12 cellular contexts compared by ENCODE assay signal in genomic region chr5:142726188-142726731, GRCh38. TPM values are rescaled to one million over a fixed set of nuclear protein-coding genes. Genes with fewer than 3 reads are reported as not detected.
DNase-seq lines count a peak whose midpoint lies in the region; ATAC-seq, FAIRE-seq and TF ChIP-seq lines count a peak whose summit lies in the region.
"Had no signal": no experiment of that assay in that cellular context is flagged by ENCODE, and none has a peak within 500 bp of the region (broad histone marks: within the 10 kb centered on the region; RNA-seq: fewer than 3 reads in every experiment).

No MANE protein-coding gene starts in this region.

- H3K27ac ChIP-seq in ACC112 (ENCODE audit: low read depth, low read length): peak overlapping the region; percentile 98
- H3K27ac ChIP-seq: thyroid gland had no signal

- in situ Hi-C loops in HAP-1 (cut with MboI; ENCODE audit: low sequenced_read_pairs): no loop called here

- DNase-seq in H54 (ENCODE audit: insufficient read length, low spot score) (peak; percentile 11), SIG-M5 treated with dmso at 0.1 percent for 504 hours (lab: John Stamatoyannopoulos, UW; ENCODE audit: unreplicated experiment) (peak; percentile 91), fibroblast of villous mesenchyme (ENCODE audit: low read depth) (peak; percentile 81), HAP-1 (ENCODE audit: low spot score in 2 of 2) (no peak), GDM1 (lab: John Stamatoyannopoulos, UW) (no peak), NCI-H1048 (lab: John Stamatoyannopoulos, UW) (no peak)
- DNase-seq: activated gamma-delta T cell, DMS79, head of caudate nucleus, thyroid gland had no signal

- H3K4me3 ChIP-seq in ACC112 (ENCODE audit: low read depth, low read length) (peak overlapping the region; percentile 10; the same call in 1 of the 2 replicates), fibroblast of villous mesenchyme (ENCODE audit: low read depth, low read length) (no peak overlapping the region), HAP-1 (no peak overlapping the region)
- H3K4me3 ChIP-seq: thyroid gland had no signal

- H3K36me3 ChIP-seq in ACC112 (ENCODE audit: insufficient read depth, low read length): no peaks in the 10 kb centered on the region
- H3K36me3 ChIP-seq in HAP-1 (replicated peaks): no peaks in the 10 kb centered on the region
- H3K36me3 ChIP-seq: thyroid gland had no signal

- FAIRE-seq in H54 (lab: Jason Lieb, UNC): no peak

- no peak overlapping the region for H2AFZ ChIP-seq in ACC112 (ENCODE audit: low read length, unreplicated experiment)

- H3K9me3 ChIP-seq in HAP-1: no peaks in the 10 kb centered on the region
- H3K9me3 ChIP-seq: thyroid gland had no signal

- no peak for ATAC-seq in HG02938 (IDR thresholded peaks at IDR 0.05; ENCODE audit: unreplicated experiment)

- H3K4me1 ChIP-seq in ACC112 (ENCODE audit: control insufficient read depth, insufficient read depth, low read length, unreplicated experiment) (peaks cover 31% of the 10 kb centered on the region), HAP-1 (no peaks in the 10 kb centered on the region)
- H3K4me1 ChIP-seq: thyroid gland had no signal

- TF ChIP-seq CTCF in fibroblast of villous mesenchyme (IDR thresholded peaks at IDR 0.05; ENCODE audit: insufficient read depth, low read depth, low read length): no peak

- H3K79me2 ChIP-seq in ACC112 (ENCODE audit: control insufficient read depth, insufficient read depth, low read length, unreplicated experiment): no peaks in the 10 kb centered on the region

- H3K27me3 ChIP-seq in ACC112 (ENCODE audit: insufficient read depth, low read length) (no peaks in the 10 kb centered on the region), HAP-1 (ENCODE audit: low read depth) (no peaks in the 10 kb centered on the region)
- H3K27me3 ChIP-seq: thyroid gland had no signal

- no peak for TF ChIP-seq POLR2A in H54 (IDR thresholded peaks at IDR 0.05; ENCODE audit: low read depth, low read length)

RNA-seq across cellular contexts. Expression of gene FGF1, which starts 40.4 kb away (rescaled TPM):
- total RNA-seq in fibroblast of villous mesenchyme: 8.7 and 16.0 TPM in 2 replicates

RNA-seq across cellular contexts. Expression of gene ARHGAP26, which starts 43.9 kb away (rescaled TPM):
- 1.7 and 4.2 TPM in 2 replicates for total RNA-seq in fibroblast of villous mesenchyme

Comparison
In these comparisons a context has a peak if more than half of its experiments do, and no peak if none do; other contexts are left out.
1. DNase-seq: peak in H54 (single experiment), SIG-M5 treated with dmso at 0.1 percent for 504 hours (single experiment) and fibroblast of villous mesenchyme (single experiment); none in HAP-1 (0 of 2), GDM1 (single experiment) and NCI-H1048 (single experiment).